Comparison of ENCODE assay signal across 14 cellular contexts in the genomic region with DNA sequence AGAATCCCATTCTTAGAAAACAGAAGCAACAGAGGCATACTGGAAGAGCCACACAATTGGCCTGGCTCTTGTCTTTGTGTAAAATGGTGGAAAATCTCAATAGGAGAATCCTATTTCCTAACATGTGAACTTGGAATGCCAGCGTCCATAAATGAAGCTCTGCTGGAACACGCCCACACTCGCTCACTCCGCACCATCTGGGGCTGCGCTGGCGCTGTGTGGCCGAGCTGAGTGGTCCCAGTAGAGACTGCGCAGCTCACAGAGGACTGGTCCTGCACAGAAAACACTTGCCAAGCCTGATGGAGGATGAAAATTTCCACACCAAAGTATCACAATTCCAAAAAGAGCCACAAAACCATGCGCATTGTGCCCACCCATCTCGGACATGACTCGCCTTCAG. TPM values are rescaled to one million over a fixed set of nuclear protein-coding genes. Genes with fewer than 3 reads are reported as not detected.
"Had no signal": no experiment of that assay in that cellular context is flagged by ENCODE, and none has a peak within 500 bp of the region (broad histone marks: within the 10 kb centered on the region; RNA-seq: fewer than 3 reads in every experiment).

No MANE protein-coding gene starts in this region.

- H3K4me1 Mint-ChIP-seq: activated naive CD4-positive, alpha-beta T cell treated with anti-CD3 and anti-CD28 coated beads, Interleukin-2, amount 50 U/mL, for 24 hours; memory B cell had no signal

- H3K27me3 Mint-ChIP-seq: activated T-cell treated with anti-CD3 and anti-CD28 coated beads, Interleukin-2, amount 50 U/mL, for 24 hours had no signal

- H3K27ac ChIP-seq: body of pancreas, left lung, neutrophil, right atrium auricular region, tibial nerve had no signal

- H3K4me2 ChIP-seq: smooth muscle cell had no signal

- H3K4me1 ChIP-seq: body of pancreas, left lung had no signal

- H3K4me3 ChIP-seq: body of pancreas, left lung, right atrium auricular region, smooth muscle cell, tibial nerve had no signal

- H3K4me3 Mint-ChIP-seq: activated naive CD4-positive, alpha-beta T cell treated with anti-CD3 and anti-CD28 coated beads, Interleukin-2, amount 50 U/mL, for 24 hours; activated T-cell treated with anti-CD3 and anti-CD28 coated beads, Interleukin-2, amount 50 U/mL, for 24 hours; memory B cell; T-helper 17 cell had no signal

- H3K27me3 ChIP-seq: body of pancreas, left lung, neutrophil, right atrium auricular region, tibial nerve had no signal

- H3K9me3 ChIP-seq: body of pancreas, left lung, neutrophil, right atrium auricular region, tibial nerve had no signal

- H3K36me3 Mint-ChIP-seq: activated naive CD4-positive, alpha-beta T cell treated with anti-CD3 and anti-CD28 coated beads, Interleukin-2, amount 50 U/mL, for 24 hours; memory B cell had no signal

- H3K36me3 ChIP-seq: neutrophil had no signal

- H3K9me3 Mint-ChIP-seq: activated naive CD4-positive, alpha-beta T cell treated with anti-CD3 and anti-CD28 coated beads, Interleukin-2, amount 50 U/mL, for 24 hours; activated T-cell treated with anti-CD3 and anti-CD28 coated beads, Interleukin-2, amount 50 U/mL, for 24 hours; memory B cell had no signal

- ATAC-seq: activated CD4-positive, CD25-positive, alpha-beta regulatory T cell treated with anti-CD3 and anti-CD28 coated beads, Interleukin-2, amount 50 U/mL, for 24 hours; body of pancreas; esophagus mucosa; left lung; T-helper 17 cell had no signal

- DNase-seq: activated effector memory CD4-positive, alpha-beta T cell treated with Interleukin-2 at 50 U/mL for 16 hours; activated T-cell treated with anti-CD3 and anti-CD28 coated beads, Interleukin-2, amount 50 U/mL, for 24 hours; body of pancreas; dermis blood vessel endothelial cell; left lung; T-helper 17 cell had no signal

- H3K27ac Mint-ChIP-seq: activated naive CD4-positive, alpha-beta T cell treated with anti-CD3 and anti-CD28 coated beads, Interleukin-2, amount 50 U/mL, for 24 hours; activated T-cell treated with anti-CD3 and anti-CD28 coated beads, Interleukin-2, amount 50 U/mL, for 24 hours; memory B cell; T-helper 17 cell had no signal

RNA-seq across cellular contexts. Expression of a gene that starts 56.2 kb away (rescaled TPM):
- total RNA-seq: T-helper 17 cell had no signal
